In genomic region chr10:21317902-21318301, GRCh38 we compare ENCODE assay signal across 19 cellular contexts.
A peak's percentile ranks its signal among the peaks of the same experiment; 100 is the strongest.
DNase-seq lines count a peak whose midpoint lies in the region; ATAC-seq and TF ChIP-seq lines count a peak whose summit lies in the region.
"Had no signal": no experiment of that assay in that cellular context is flagged by ENCODE, and none has a peak within 500 bp of the region (broad histone marks: within the 10 kb centered on the region; RNA-seq: fewer than 3 reads in every experiment).

No MANE protein-coding gene starts in this region.

- CTCF ChIA-PET in RWPE1 (lab: Yijun Ruan, JAX), result no interaction called here
- CTCF ChIA-PET in activated CD8-positive, alpha-beta T cell treated with anti-CD3 and anti-CD28 coated beads, Interleukin-2, amount 10 ng/mL, durations not matched to agents 7 days and 5 days (lab: Charles Lee), result no interaction called here

- H3K9me3 ChIP-seq in parathyroid adenoma (ENCODE audit: control insufficient read depth, low read length), result no peaks in the 10 kb centered on the region

- H3K27me3 ChIP-seq in parathyroid adenoma (ENCODE audit: control insufficient read depth, insufficient read depth, low read length), result no peaks in the 10 kb centered on the region

- H2AFZ ChIP-seq in parathyroid adenoma, result peak overlapping the region; percentile 53

- no peak overlapping the region for H3K4me2 ChIP-seq in parathyroid adenoma (ENCODE audit: low read length)

- H3K4me3 Mint-ChIP-seq in stimulated activated naive CD8-positive, alpha-beta T cell treated with anti-CD3 and anti-CD28 coated beads, Interleukin-15, amount 100 ng/mL, for 72 hours, result no peak overlapping the region
- no peak overlapping the region for H3K4me3 Mint-ChIP-seq in activated CD8-positive, alpha-beta T cell treated with anti-CD3 and anti-CD28 coated beads, Interleukin-2, amount 10 ng/mL, durations not matched to agents 7 days and 5 days
- H3K4me3 Mint-ChIP-seq: CD4-positive, CD25-positive, alpha-beta regulatory T cell; central memory CD8-positive, alpha-beta T cell had no signal

- no peaks in the 10 kb centered on the region for H3K4me1 Mint-ChIP-seq in stimulated activated naive CD8-positive, alpha-beta T cell treated with anti-CD3 and anti-CD28 coated beads, Interleukin-15, amount 100 ng/mL, for 72 hours
- H3K4me1 Mint-ChIP-seq in activated CD8-positive, alpha-beta T cell treated with anti-CD3 and anti-CD28 coated beads, Interleukin-2, amount 10 ng/mL, durations not matched to agents 7 days and 5 days (ENCODE audit: low read depth), result no peaks in the 10 kb centered on the region
- H3K4me1 Mint-ChIP-seq: CD4-positive, CD25-positive, alpha-beta regulatory T cell; central memory CD8-positive, alpha-beta T cell had no signal

- no peaks in the 10 kb centered on the region for H3K9me3 Mint-ChIP-seq in stimulated activated naive CD8-positive, alpha-beta T cell treated with anti-CD3 and anti-CD28 coated beads, Interleukin-15, amount 100 ng/mL, for 72 hours
- H3K9me3 Mint-ChIP-seq in activated CD8-positive, alpha-beta T cell treated with anti-CD3 and anti-CD28 coated beads, Interleukin-2, amount 10 ng/mL, durations not matched to agents 7 days and 5 days (ENCODE audit: insufficient read depth), result peaks cover 4% of the 10 kb centered on the region
- H3K9me3 Mint-ChIP-seq: central memory CD8-positive, alpha-beta T cell had no signal

- TF ChIP-seq CTCF in RWPE1 (conservative IDR thresholded peaks at IDR 0.05; ENCODE audit: low read depth), result no peak
- TF ChIP-seq CTCF in parathyroid adenoma (IDR thresholded peaks at IDR 0.05), result no peak

- POLR2A ChIA-PET in RWPE1 (lab: Yijun Ruan, JAX; ENCODE audit: low non-redundant PET), result no interaction called here
- POLR2A ChIA-PET in activated CD8-positive, alpha-beta T cell treated with anti-CD3 and anti-CD28 coated beads, Interleukin-2, amount 10 ng/mL, durations not matched to agents 7 days and 5 days (lab: Charles Lee), result no interaction called here

- H3K4me1 ChIP-seq in parathyroid adenoma, result peaks cover 39% of the 10 kb centered on the region

- no peak overlapping the region for H3K27ac Mint-ChIP-seq in stimulated activated naive CD8-positive, alpha-beta T cell treated with anti-CD3 and anti-CD28 coated beads, Interleukin-15, amount 100 ng/mL, for 72 hours
- no peak overlapping the region for H3K27ac Mint-ChIP-seq in activated CD8-positive, alpha-beta T cell treated with anti-CD3 and anti-CD28 coated beads, Interleukin-2, amount 10 ng/mL, durations not matched to agents 7 days and 5 days
- H3K27ac Mint-ChIP-seq: CD4-positive, CD25-positive, alpha-beta regulatory T cell had no signal

- H3K36me3 Mint-ChIP-seq in activated CD8-positive, alpha-beta T cell treated with anti-CD3 and anti-CD28 coated beads, Interleukin-2, amount 10 ng/mL, durations not matched to agents 7 days and 5 days (ENCODE audit: low read depth), result no peaks in the 10 kb centered on the region
- H3K36me3 Mint-ChIP-seq: CD4-positive, CD25-positive, alpha-beta regulatory T cell had no signal

- DNase-seq in ELR (ENCODE audit: low read depth) (peak; percentile 74), RWPE1 (ENCODE audit: low spot score) (no peak), fibroblast of peridontal ligament (ENCODE audit: extremely low read depth) (peak; percentile 78), NCI-H748 (lab: John Stamatoyannopoulos, UW; ENCODE audit: unreplicated experiment) (no peak)
- DNase-seq in stimulated activated naive CD8-positive, alpha-beta T cell treated with anti-CD3 and anti-CD28 coated beads, Interleukin-15, amount 100 ng/mL, for 72 hours, result no peak
- DNase-seq in activated CD8-positive, alpha-beta T cell treated with anti-CD3 and anti-CD28 coated beads, Interleukin-2, amount 10 ng/mL, durations not matched to agents 7 days and 5 days, result no peak
- DNase-seq: activated CD4-positive, alpha-beta T cell treated with anti-CD3 and anti-CD28 coated beads, Interleukin-2, amount 50 U/mL, for 48 hours; activated gamma-delta T cell; CD4-positive, CD25-positive, alpha-beta regulatory T cell; erythroblast; NCI-H1694 treated with DMSO at 0.1 percent for 48 hours; NCI-H748 treated with DMSO at 0.1 percent for 48 hours; right cardiac atrium; SHP77 treated with DMSO at 0.1 percent for 48 hours; stimulated activated naive CD4-positive, alpha-beta T cell; T1000 had no signal

- H3K27ac ChIP-seq in RWPE1, result peak overlapping the region; percentile 38
- H3K27ac ChIP-seq in parathyroid adenoma, result peak overlapping the region; percentile 7

- no peaks in the 10 kb centered on the region for H3K27me3 Mint-ChIP-seq in stimulated activated naive CD8-positive, alpha-beta T cell treated with anti-CD3 and anti-CD28 coated beads, Interleukin-15, amount 100 ng/mL, for 72 hours
- no peaks in the 10 kb centered on the region for H3K27me3 Mint-ChIP-seq in activated CD8-positive, alpha-beta T cell treated with anti-CD3 and anti-CD28 coated beads, Interleukin-2, amount 10 ng/mL, durations not matched to agents 7 days and 5 days (ENCODE audit: low read depth)
- H3K27me3 Mint-ChIP-seq: CD4-positive, CD25-positive, alpha-beta regulatory T cell had no signal

- H3K79me2 ChIP-seq in parathyroid adenoma, result no peaks in the 10 kb centered on the region

- H3K4me3 ChIP-seq in parathyroid adenoma (ENCODE audit: low read depth, low read length), result no peak overlapping the region

- H3K9ac ChIP-seq in parathyroid adenoma, result no peak overlapping the region

- no peaks in the 10 kb centered on the region for H3K36me3 ChIP-seq in parathyroid adenoma (ENCODE audit: control insufficient read depth, insufficient read depth, low read length)

- ATAC-seq in stimulated activated naive CD8-positive, alpha-beta T cell treated with anti-CD3 and anti-CD28 coated beads, Interleukin-15, amount 100 ng/mL, for 72 hours, result no peak
- no peak for ATAC-seq in activated CD8-positive, alpha-beta T cell treated with anti-CD3 and anti-CD28 coated beads, Interleukin-2, amount 10 ng/mL, durations not matched to agents 7 days and 5 days
- no peak for ATAC-seq in HG02763 (IDR thresholded peaks at IDR 0.05; ENCODE audit: unreplicated experiment)
- ATAC-seq: right cardiac atrium had no signal

Comparison
In these comparisons a context has a peak if more than half of its experiments do, and no peak if none do; other contexts are left out.
1. DNase-seq: peak in ELR (single experiment) and fibroblast of peridontal ligament (single experiment); none in RWPE1 (single experiment), stimulated activated naive CD8-positive, alpha-beta T cell treated with anti-CD3 and anti-CD28 coated beads, Interleukin-15, amount 100 ng/mL, for 72 hours (0 of 2), activated CD8-positive, alpha-beta T cell treated with anti-CD3 and anti-CD28 coated beads, Interleukin-2, amount 10 ng/mL, durations not matched to agents 7 days and 5 days (single experiment) and NCI-H748 (single experiment).